In genomic region chr5:115815693-115816225, GRCh38 we compare ENCODE assay signal across 8 cellular contexts. TPM values are rescaled to one million over a fixed set of nuclear protein-coding genes. Genes with fewer than 3 reads are reported as not detected.
A peak's percentile ranks its signal among the peaks of the same experiment; 100 is the strongest.
DNase-seq lines count a peak whose midpoint lies in the region; ATAC-seq and TF ChIP-seq lines count a peak whose summit lies in the region.

No MANE protein-coding gene starts in this region.

- CTCF ChIA-PET in GM10248 (lab: Yijun Ruan, JAX), result no interaction called here
- CTCF ChIA-PET in T-cell (lab: Charles Lee), result no interaction called here

- H3K27me3 ChIP-seq in neutrophil, result peaks cover 97% of the 10 kb centered on the region

- H3K4me3 Mint-ChIP-seq in T-cell, result peak overlapping the region; percentile 57 to 72 (median 68)

- ATAC-seq in T-cell (replicated peaks in 1 of 4) (peak in 2 of 4 experiments; percentile 24 to 26), HG03378 (IDR thresholded peaks at IDR 0.05; ENCODE audit: unreplicated experiment) (no peak)

- POLR2A ChIA-PET in GM10248 (lab: Yijun Ruan, JAX) (interaction anchor here (0.6 kb wide), 1 partner anchor 1076 kb away, joined by 6 read pairs; no protein-coding TSS in a partner anchor), T-cell (lab: Charles Lee) (interaction anchor here (0.5 to 0.7 kb wide), 2 partner anchors 57 to 227 kb away, joined by 7 to 10 read pairs; no protein-coding TSS in a partner anchor)

- H3K9me3 Mint-ChIP-seq in T-cell, result no peaks in the 10 kb centered on the region

- DNase-seq in GM10248 (ENCODE audit: extremely low spot score), result peak; percentile 9
- no peak for DNase-seq in T-cell
- no peak for DNase-seq in fibroblast of pulmonary artery (ENCODE audit: low read depth)
- no peak for DNase-seq in pons (ENCODE audit: low spot score)
- DNase-seq in foreskin melanocyte, result no peak
- DNase-seq in GM19238 (ENCODE audit: insufficient read length, low spot score), result no peak

- H3K4me1 Mint-ChIP-seq in T-cell, result peaks cover 17 to 20% (median 18%) of the 10 kb centered on the region in 3 donors

- TF ChIP-seq CTCF in GM10248 (IDR thresholded peaks at IDR 0.05; ENCODE audit: control extremely low read depth, extremely low read depth, low read depth, missing control alignments) (no peak), fibroblast of pulmonary artery (IDR thresholded peaks at IDR 0.05; ENCODE audit: low read length, missing control alignments) (no peak), neutrophil (IDR thresholded peaks at IDR 0.05) (no peak)

- H3K36me3 ChIP-seq in neutrophil, result no peaks in the 10 kb centered on the region

- peaks cover 69 to 71% of the 10 kb centered on the region in 2 donors for H3K27me3 Mint-ChIP-seq in T-cell

- H3K4me1 ChIP-seq in neutrophil (ENCODE audit: control insufficient read depth in 1 of 2, insufficient read depth in 1 of 2, low read depth in 1 of 2, low read length in 1 of 2), result peaks cover 22 to 24% of the 10 kb centered on the region in 2 experiments

- no peaks in the 10 kb centered on the region for H3K36me3 Mint-ChIP-seq in T-cell

- peak overlapping the region; percentile 59 for H3K4me3 ChIP-seq in fibroblast of pulmonary artery (replicated peaks; ENCODE audit: low read depth, low read length)
- peak overlapping the region; percentile 27 to 36 for H3K4me3 ChIP-seq in neutrophil (ENCODE audit: low read depth in 1 of 2, low read length in 1 of 2)

- no peaks in the 10 kb centered on the region for H3K9me3 ChIP-seq in neutrophil

- H3K27ac Mint-ChIP-seq in T-cell, result no peak overlapping the region

- no peak overlapping the region for H3K27ac ChIP-seq in neutrophil

RNA-seq across cellular contexts. Expression of gene CDO1, which starts 0.7 kb away (rescaled TPM):
- total RNA-seq in T-cell, result under 1 TPM in 2 of 5 donors, not detected in 3; 0.23 to 0.82 TPM

RNA-seq across cellular contexts. Expression of gene ATG12, which starts 25.6 kb away (rescaled TPM):
- total RNA-seq in T-cell, result 10 to 100 TPM; 55.2 to 61.4 (median 58.9) TPM

RNA-seq across cellular contexts. Expression of gene AP3S1, which starts 26.0 kb away (rescaled TPM):
- total RNA-seq in T-cell, result 10 to 100 TPM; 36.4 to 44.2 (median 39.2) TPM
